Comparison of ENCODE assay signal across 8 cellular contexts in the genomic region with DNA sequence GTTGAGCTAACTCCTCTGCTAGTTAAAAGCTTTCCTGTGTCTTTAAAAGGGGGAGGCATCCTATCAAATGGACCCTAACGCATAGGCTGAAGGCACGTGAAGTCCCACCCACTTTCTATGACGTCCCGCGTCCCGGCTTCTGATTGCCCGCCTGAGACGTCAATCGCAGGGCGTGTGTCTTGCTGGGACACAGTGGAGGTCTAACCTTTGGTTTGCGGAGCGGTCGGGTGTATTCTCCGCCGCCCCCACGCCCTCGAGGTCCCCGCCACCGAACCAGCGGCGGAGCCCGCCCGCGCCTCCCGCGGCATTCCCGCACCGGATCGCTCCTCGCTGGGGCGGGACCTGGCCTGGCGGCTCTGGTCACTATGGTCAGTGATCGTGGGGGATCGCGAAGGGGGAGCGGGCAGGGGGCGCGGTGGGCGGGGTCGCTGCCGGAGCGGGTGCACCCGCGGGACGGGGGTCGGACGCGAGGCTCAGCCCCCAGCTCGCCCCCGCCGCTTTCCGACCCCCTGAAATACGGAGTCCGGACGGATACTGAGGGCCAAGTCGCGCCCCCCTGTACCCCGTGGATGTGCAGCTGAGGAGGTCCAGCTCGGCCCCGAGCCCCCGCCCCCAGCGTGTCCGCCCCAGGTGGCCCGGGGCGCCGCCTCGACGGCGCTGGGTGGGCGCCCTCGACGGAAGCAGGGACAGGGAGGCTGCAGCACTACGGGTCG. TPM values are rescaled to one million over a fixed set of nuclear protein-coding genes. Genes with fewer than 3 reads are reported as not detected.
DNase-seq lines count a peak whose midpoint lies in the region; ATAC-seq and TF ChIP-seq lines count a peak whose summit lies in the region.

A gene (plus strand): TSS at position 168 of the 713 bp plus-strand sequence. CDS start 198 bp downstream, at position 366.

- WGBS in esophagus squamous epithelium, 2 donors: 0% methylated on average over 14 of the region's 74 CpGs; no CpG with 5 or more reads in 1 of the 2 donors

- H3K9me3 ChIP-seq in PC-9 (ENCODE audit: insufficient read depth, low read depth) (no peaks in the 10 kb centered on the region), esophagus squamous epithelium (no peaks in the 10 kb centered on the region), muscle layer of duodenum (ENCODE audit: control insufficient read depth in 1 of 2, low read length in 2 of 2) (no peaks in the 10 kb centered on the region)

- H3K4me3 ChIP-seq in PC-9 (peak within 1 kb of the TSS; percentile 54; the same call in 1 of the 2 replicates), esophagus squamous epithelium (peak within 1 kb of the TSS; percentile 52 to 95 (median 71)), muscle layer of duodenum (ENCODE audit: low read depth in 1 of 2, low read length in 2 of 2) (peak within 1 kb of the TSS; percentile 44 to 74)

- H2AFZ ChIP-seq in PC-9: peak within 1 kb of the TSS; percentile 77

- no peak for TF ChIP-seq CTCF in PC-9 (conservative IDR thresholded peaks at IDR 0.05)
- TF ChIP-seq CTCF in esophagus squamous epithelium (IDR thresholded peaks at IDR 0.05): no peak

- CTCF ChIA-PET in PC-9 (lab: Charles Lee): no interaction called here

- no peaks in the 10 kb centered on the region for H4K20me1 ChIP-seq in PC-9 (ENCODE audit: insufficient read depth)

- no TSS peak for BruUV-seq in PC-9 (replicated peaks; lab: Mats Ljungman, UMichigan)

- H3K9me2 ChIP-seq in PC-9 (ENCODE audit: insufficient read depth): no peaks in the 10 kb centered on the region

- in situ Hi-C loops in KBM-7 (cut with MboI; ENCODE audit: low pct_unique_long_range_greater_than_20kb, low sequenced_read_pairs): no loop called here

- no peaks in the 10 kb centered on the region for H3K27me3 ChIP-seq in PC-9 (ENCODE audit: insufficient read depth, low read depth)
- H3K27me3 ChIP-seq in esophagus squamous epithelium: no peaks in the 10 kb centered on the region
- H3K27me3 ChIP-seq in muscle layer of duodenum (ENCODE audit: low read depth, low read length): no peaks in the 10 kb centered on the region

- POLR2A ChIA-PET in PC-9 (lab: Charles Lee; ENCODE audit: unreplicated experiment): no interaction called here

- H3K79me2 ChIP-seq in PC-9 (ENCODE audit: low read depth): no peaks in the 10 kb centered on the region

- H3K4me1 ChIP-seq in PC-9 (replicated peaks; ENCODE audit: insufficient read depth): peaks cover 18% of the 10 kb centered on the region
- H3K4me1 ChIP-seq in esophagus squamous epithelium: peaks cover 7 to 41% (median 18%) of the 10 kb centered on the region in 3 donors
- peaks cover 0 to 3% of the 10 kb centered on the region in 2 donors for H3K4me1 ChIP-seq in muscle layer of duodenum (ENCODE audit: control insufficient read depth in 1 of 2, insufficient read depth in 2 of 2, low read length in 2 of 2)

- ATAC-seq in GM21737 (IDR thresholded peaks at IDR 0.05; ENCODE audit: unreplicated experiment): peak; percentile 99

- peaks cover 19% of the 10 kb centered on the region; the same call in 1 of the 2 replicates for H3F3A ChIP-seq in PC-9 (ENCODE audit: insufficient read depth, low read depth)

- TF ChIP-seq POLR2A in esophagus squamous epithelium (IDR thresholded peaks at IDR 0.05): no peak

- DNase-seq in DMS114 treated with DMSO at 0.1 percent for 48 hours (lab: John Stamatoyannopoulos, UW; ENCODE audit: unreplicated experiment): peak; percentile 93
- DNase-seq in KBM-7: peak; percentile 99
- peak; percentile 81 to 95 for DNase-seq in PC-9
- DNase-seq in activated T-cell treated with anti-CD3 and anti-CD28 coated beads, Interleukin-2, amount 50 U/mL, for 48 hours: peak; percentile 99 to 100
- peak; percentile 79 for DNase-seq in esophagus squamous epithelium (lab: John Stamatoyannopoulos, UW)
- DNase-seq in stimulated activated CD8-positive, alpha-beta memory T cell treated with anti-CD3 and anti-CD28 coated beads, Interleukin-7, amount 100 ng/mL, for 1 hour (ENCODE audit: low read depth in 2 of 2): peak; percentile 88 to 89

- peak within 1 kb of the TSS; percentile 68 for H3K4me2 ChIP-seq in PC-9

- no peaks in the 10 kb centered on the region for H3K36me3 ChIP-seq in PC-9 (ENCODE audit: low read depth)
- no peaks in the 10 kb centered on the region for H3K36me3 ChIP-seq in esophagus squamous epithelium
- H3K36me3 ChIP-seq in muscle layer of duodenum (ENCODE audit: control insufficient read depth in 1 of 2, insufficient read depth in 2 of 2, low read length in 2 of 2): no peaks in the 10 kb centered on the region

- H3K27ac ChIP-seq in PC-9 (no peak within 1 kb of the TSS), esophagus squamous epithelium (peak within 1 kb of the TSS; percentile 63 to 75 (median 70)), muscle layer of duodenum (ENCODE audit: low read length) (no peak within 1 kb of the TSS)

- intact Hi-C loops in PC-9 (cut with micrococcal nuclease; ENCODE audit: unreplicated experiment) (no loop called here), esophagus squamous epithelium (cut with DNase I) (no loop called here)

RNA-seq across cellular contexts. Expression of the gene that starts here (rescaled TPM):
- total RNA-seq in PC-9 (2021): 0.43 and 0.55 TPM in 2 replicates
- total RNA-seq in esophagus squamous epithelium: 10 to 100 TPM in 1 of 4 donors, 1 to 10 TPM in 3; 2.1 to 10.3 (median 7.4) TPM

Comparison
In these comparisons a context has a peak if more than half of its experiments do, and no peak if none do; other contexts are left out.
1. Peak in DNase-seq, H3K4me3 ChIP-seq and H3K4me2 ChIP-seq in PC-9; RNA of the gene not detected or under 1 TPM.
2. H3K27ac ChIP-seq: peak in esophagus squamous epithelium (4 of 4); none in PC-9 (single experiment) and muscle layer of duodenum (single experiment).
3. Peak in every context shown above with its lines, with median percentiles within 50 percentile points of each other: DNase-seq and H3K4me3 ChIP-seq.